In the genomic region with DNA sequence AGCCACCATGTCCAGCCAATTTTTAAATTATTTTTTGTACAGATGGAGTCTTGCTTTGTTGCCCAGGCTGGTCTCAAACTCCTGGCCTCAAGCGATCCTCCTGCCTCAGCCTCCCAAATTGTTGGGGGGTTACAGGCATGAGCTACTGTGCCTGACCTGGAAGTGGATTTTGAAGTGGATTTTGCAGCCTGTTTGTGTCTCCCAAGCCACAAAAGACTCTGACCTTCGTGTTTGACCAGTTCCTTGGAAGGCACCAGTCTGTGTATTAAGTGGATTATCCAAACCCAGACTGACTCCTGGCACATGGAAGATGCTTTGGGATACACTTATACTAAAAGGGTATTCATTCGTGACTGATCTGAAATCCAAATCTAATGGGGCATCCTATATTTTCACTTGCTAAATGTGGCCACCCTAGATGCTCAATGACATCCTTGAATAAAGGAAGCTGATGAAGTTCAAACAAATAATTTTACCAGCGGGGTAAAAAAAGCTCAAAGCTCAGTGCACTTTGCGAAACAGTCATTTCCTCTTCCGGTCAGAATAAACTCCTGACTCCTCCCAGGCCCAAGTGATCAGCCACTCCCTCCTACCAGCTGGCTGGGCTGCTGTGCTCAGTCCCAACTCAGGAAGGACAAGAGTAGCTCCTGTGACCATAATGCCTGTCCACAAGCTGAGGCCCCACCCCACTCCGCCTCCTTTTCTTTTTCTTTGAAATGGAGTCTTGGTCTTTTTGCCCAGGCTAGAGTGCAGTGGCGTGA, we compare ENCODE assay signal across 1 cellular context.
TF ChIP-seq lines count a peak whose summit lies in the region.

No MANE protein-coding gene starts in this region.

TF ChIP-seq in K562, 482 proteins besides CTCF, POLR2A, EP300 and RAD21 (continued from another document):
- TF ChIP-seq, protein P1, sequence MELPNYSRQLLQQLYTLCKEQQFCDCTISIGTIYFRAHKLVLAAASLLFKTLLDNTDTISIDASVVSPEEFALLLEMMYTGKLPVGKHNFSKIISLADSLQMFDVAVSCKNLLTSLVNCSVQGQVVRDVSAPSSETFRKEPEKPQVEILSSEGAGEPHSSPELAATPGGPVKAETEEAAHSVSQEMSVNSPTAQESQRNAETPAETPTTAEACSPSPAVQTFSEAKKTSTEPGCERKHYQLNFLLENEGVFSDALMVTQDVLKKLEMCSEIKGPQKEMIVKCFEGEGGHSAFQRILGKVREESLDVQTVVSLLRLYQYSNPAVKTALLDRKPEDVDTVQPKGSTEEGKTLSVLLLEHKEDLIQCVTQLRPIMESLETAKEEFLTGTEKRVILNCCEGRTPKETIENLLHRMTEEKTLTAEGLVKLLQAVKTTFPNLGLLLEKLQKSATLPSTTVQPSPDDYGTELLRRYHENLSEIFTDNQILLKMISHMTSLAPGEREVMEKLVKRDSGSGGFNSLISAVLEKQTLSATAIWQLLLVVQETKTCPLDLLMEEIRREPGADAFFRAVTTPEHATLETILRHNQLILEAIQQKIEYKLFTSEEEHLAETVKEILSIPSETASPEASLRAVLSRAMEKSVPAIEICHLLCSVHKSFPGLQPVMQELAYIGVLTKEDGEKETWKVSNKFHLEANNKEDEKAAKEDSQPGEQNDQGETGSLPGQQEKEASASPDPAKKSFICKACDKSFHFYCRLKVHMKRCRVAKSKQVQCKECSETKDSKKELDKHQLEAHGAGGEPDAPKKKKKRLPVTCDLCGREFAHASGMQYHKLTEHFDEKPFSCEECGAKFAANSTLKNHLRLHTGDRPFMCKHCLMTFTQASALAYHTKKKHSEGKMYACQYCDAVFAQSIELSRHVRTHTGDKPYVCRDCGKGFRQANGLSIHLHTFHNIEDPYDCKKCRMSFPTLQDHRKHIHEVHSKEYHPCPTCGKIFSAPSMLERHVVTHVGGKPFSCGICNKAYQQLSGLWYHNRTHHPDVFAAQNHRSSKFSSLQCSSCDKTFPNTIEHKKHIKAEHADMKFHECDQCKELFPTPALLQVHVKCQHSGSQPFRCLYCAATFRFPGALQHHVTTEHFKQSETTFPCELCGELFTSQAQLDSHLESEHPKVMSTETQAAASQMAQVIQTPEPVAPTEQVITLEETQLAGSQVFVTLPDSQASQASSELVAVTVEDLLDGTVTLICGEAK (IDR thresholded peaks at IDR 0.05), result peak; percentile 90
- TF ChIP-seq, protein P1 (CRISPR knock-in tag; IDR thresholded peaks at IDR 0.05), result no peak
- TF ChIP-seq, protein P2, sequence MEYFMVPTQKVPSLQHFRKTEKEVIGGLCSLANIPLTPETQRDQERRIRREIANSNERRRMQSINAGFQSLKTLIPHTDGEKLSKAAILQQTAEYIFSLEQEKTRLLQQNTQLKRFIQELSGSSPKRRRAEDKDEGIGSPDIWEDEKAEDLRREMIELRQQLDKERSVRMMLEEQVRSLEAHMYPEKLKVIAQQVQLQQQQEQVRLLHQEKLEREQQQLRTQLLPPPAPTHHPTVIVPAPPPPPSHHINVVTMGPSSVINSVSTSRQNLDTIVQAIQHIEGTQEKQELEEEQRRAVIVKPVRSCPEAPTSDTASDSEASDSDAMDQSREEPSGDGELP (CRISPR knock-in tag; IDR thresholded peaks at IDR 0.05; ENCODE audit: borderline replicate concordance), result peak; percentile 99
- TF ChIP-seq ELF1 (tag; IDR thresholded peaks at IDR 0.05) (peak; percentile 82), POLR2H (tag; IDR thresholded peaks at IDR 0.05; ENCODE audit: low read depth) (peak; percentile 51; the same call in 1 of the 2 replicates), ATF1 (CRISPR knock-in tag; IDR thresholded peaks at IDR 0.05) (no peak), ATF1 (tag; IDR thresholded peaks at IDR 0.05) (peak; percentile 40), ZNF384 (IDR thresholded peaks at IDR 0.05; ENCODE audit: low read depth, low read length) (peak; percentile 45), KLF6 (CRISPR knock-in tag; IDR thresholded peaks at IDR 0.05; ENCODE audit: borderline replicate concordance) (0 out of 2 replicates have a peak, but pooled peaks have one; percentile 60), TARDBP (IDR thresholded peaks at IDR 0.05) (peak; percentile 39; the same call in 1 of the 2 replicates), ZNF408 (CRISPR knock-in tag; IDR thresholded peaks at IDR 0.05; ENCODE audit: low read depth) (no peak), RFX1 (IDR thresholded peaks at IDR 0.05) (no peak), HDAC1 (IDR thresholded peaks at IDR 0.05) (peak in 1 of 2 experiments; percentile 35; a peak in 2 of 4 replicates), PHF20 (IDR thresholded peaks at IDR 0.05; ENCODE audit: partially characterized antibody) (peak; percentile 77), PHF8 (IDR thresholded peaks at IDR 0.05; ENCODE audit: borderline replicate concordance, low read length) (peak; percentile 37; the same call in 1 of the 2 replicates), PHTF2 (CRISPR knock-in tag; IDR thresholded peaks at IDR 0.05) (no peak), EP400 (IDR thresholded peaks at IDR 0.05) (peak; percentile 61), NFRKB (IDR thresholded peaks at IDR 0.05; ENCODE audit: low read depth) (peak; percentile 63; the same call in 1 of the 2 replicates), POLR2AphosphoS5 (IDR thresholded peaks at IDR 0.05; ENCODE audit: control insufficient read depth, insufficient read depth, low read depth, low read length) (no peak), ZNF263 (CRISPR knock-in tag; IDR thresholded peaks at IDR 0.05; ENCODE audit: borderline replicate concordance) (peak; percentile 49; the same call in 1 of the 2 replicates), ARNT (IDR thresholded peaks at IDR 0.05) (0 out of 4 replicates have a peak, but pooled peaks of 1 of the 2 experiments have one; percentile 18), ESRRA (IDR thresholded peaks at IDR 0.05; ENCODE audit: borderline replicate concordance, low read depth) (0 out of 2 replicates have a peak, but pooled peaks have one; percentile 17), CXXC5 (CRISPR knock-in tag; IDR thresholded peaks at IDR 0.05) (peak; percentile 9; the same call in 1 of the 2 replicates), BRD4 (IDR thresholded peaks at IDR 0.05) (0 out of 2 replicates have a peak, but pooled peaks have one; percentile 71), CREB1 (IDR thresholded peaks at IDR 0.05) (no peak), CREB1 (CRISPR knock-in tag; IDR thresholded peaks at IDR 0.05) (no peak), TEAD1 (CRISPR knock-in tag; IDR thresholded peaks at IDR 0.05) (no peak), ERF (CRISPR knock-in tag; IDR thresholded peaks at IDR 0.05) (peak; percentile 10; the same call in 1 of the 2 replicates)
- TF ChIP-seq, protein P3, sequence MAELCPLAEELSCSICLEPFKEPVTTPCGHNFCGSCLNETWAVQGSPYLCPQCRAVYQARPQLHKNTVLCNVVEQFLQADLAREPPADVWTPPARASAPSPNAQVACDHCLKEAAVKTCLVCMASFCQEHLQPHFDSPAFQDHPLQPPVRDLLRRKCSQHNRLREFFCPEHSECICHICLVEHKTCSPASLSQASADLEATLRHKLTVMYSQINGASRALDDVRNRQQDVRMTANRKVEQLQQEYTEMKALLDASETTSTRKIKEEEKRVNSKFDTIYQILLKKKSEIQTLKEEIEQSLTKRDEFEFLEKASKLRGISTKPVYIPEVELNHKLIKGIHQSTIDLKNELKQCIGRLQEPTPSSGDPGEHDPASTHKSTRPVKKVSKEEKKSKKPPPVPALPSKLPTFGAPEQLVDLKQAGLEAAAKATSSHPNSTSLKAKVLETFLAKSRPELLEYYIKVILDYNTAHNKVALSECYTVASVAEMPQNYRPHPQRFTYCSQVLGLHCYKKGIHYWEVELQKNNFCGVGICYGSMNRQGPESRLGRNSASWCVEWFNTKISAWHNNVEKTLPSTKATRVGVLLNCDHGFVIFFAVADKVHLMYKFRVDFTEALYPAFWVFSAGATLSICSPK (IDR thresholded peaks at IDR 0.05; ENCODE audit: borderline replicate concordance), result 0 out of 2 replicates have a peak, but pooled peaks have one; percentile 47
- TF ChIP-seq, protein P4, sequence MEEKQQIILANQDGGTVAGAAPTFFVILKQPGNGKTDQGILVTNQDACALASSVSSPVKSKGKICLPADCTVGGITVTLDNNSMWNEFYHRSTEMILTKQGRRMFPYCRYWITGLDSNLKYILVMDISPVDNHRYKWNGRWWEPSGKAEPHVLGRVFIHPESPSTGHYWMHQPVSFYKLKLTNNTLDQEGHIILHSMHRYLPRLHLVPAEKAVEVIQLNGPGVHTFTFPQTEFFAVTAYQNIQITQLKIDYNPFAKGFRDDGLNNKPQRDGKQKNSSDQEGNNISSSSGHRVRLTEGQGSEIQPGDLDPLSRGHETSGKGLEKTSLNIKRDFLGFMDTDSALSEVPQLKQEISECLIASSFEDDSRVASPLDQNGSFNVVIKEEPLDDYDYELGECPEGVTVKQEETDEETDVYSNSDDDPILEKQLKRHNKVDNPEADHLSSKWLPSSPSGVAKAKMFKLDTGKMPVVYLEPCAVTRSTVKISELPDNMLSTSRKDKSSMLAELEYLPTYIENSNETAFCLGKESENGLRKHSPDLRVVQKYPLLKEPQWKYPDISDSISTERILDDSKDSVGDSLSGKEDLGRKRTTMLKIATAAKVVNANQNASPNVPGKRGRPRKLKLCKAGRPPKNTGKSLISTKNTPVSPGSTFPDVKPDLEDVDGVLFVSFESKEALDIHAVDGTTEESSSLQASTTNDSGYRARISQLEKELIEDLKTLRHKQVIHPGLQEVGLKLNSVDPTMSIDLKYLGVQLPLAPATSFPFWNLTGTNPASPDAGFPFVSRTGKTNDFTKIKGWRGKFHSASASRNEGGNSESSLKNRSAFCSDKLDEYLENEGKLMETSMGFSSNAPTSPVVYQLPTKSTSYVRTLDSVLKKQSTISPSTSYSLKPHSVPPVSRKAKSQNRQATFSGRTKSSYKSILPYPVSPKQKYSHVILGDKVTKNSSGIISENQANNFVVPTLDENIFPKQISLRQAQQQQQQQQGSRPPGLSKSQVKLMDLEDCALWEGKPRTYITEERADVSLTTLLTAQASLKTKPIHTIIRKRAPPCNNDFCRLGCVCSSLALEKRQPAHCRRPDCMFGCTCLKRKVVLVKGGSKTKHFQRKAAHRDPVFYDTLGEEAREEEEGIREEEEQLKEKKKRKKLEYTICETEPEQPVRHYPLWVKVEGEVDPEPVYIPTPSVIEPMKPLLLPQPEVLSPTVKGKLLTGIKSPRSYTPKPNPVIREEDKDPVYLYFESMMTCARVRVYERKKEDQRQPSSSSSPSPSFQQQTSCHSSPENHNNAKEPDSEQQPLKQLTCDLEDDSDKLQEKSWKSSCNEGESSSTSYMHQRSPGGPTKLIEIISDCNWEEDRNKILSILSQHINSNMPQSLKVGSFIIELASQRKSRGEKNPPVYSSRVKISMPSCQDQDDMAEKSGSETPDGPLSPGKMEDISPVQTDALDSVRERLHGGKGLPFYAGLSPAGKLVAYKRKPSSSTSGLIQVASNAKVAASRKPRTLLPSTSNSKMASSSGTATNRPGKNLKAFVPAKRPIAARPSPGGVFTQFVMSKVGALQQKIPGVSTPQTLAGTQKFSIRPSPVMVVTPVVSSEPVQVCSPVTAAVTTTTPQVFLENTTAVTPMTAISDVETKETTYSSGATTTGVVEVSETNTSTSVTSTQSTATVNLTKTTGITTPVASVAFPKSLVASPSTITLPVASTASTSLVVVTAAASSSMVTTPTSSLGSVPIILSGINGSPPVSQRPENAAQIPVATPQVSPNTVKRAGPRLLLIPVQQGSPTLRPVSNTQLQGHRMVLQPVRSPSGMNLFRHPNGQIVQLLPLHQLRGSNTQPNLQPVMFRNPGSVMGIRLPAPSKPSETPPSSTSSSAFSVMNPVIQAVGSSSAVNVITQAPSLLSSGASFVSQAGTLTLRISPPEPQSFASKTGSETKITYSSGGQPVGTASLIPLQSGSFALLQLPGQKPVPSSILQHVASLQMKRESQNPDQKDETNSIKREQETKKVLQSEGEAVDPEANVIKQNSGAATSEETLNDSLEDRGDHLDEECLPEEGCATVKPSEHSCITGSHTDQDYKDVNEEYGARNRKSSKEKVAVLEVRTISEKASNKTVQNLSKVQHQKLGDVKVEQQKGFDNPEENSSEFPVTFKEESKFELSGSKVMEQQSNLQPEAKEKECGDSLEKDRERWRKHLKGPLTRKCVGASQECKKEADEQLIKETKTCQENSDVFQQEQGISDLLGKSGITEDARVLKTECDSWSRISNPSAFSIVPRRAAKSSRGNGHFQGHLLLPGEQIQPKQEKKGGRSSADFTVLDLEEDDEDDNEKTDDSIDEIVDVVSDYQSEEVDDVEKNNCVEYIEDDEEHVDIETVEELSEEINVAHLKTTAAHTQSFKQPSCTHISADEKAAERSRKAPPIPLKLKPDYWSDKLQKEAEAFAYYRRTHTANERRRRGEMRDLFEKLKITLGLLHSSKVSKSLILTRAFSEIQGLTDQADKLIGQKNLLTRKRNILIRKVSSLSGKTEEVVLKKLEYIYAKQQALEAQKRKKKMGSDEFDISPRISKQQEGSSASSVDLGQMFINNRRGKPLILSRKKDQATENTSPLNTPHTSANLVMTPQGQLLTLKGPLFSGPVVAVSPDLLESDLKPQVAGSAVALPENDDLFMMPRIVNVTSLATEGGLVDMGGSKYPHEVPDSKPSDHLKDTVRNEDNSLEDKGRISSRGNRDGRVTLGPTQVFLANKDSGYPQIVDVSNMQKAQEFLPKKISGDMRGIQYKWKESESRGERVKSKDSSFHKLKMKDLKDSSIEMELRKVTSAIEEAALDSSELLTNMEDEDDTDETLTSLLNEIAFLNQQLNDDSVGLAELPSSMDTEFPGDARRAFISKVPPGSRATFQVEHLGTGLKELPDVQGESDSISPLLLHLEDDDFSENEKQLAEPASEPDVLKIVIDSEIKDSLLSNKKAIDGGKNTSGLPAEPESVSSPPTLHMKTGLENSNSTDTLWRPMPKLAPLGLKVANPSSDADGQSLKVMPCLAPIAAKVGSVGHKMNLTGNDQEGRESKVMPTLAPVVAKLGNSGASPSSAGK (IDR thresholded peaks at IDR 0.05), result peak; percentile 66; the same call in 1 of the 2 replicates
TF ChIP-seq in K562: peak in this region for 61.
